ENCODE assay signal across 15 cellular contexts in genomic region chr1:237444120-237444790, GRCh38.
"Had no signal": no experiment of that assay in that cellular context is flagged by ENCODE, and none has a peak within 500 bp of the region (broad histone marks: within the 10 kb centered on the region; RNA-seq: fewer than 3 reads in every experiment).

No MANE protein-coding gene starts in this region.

- H3K27ac ChIP-seq: prostate gland, upper lobe of right lung, VCaP had no signal

- H3K27me3 ChIP-seq: heart left ventricle, upper lobe of right lung had no signal

- H3K4me3 ChIP-seq: heart left ventricle, prostate gland, upper lobe of right lung had no signal

- DNase-seq: activated CD8-positive, alpha-beta memory T cell treated with anti-CD3 and anti-CD28 coated beads, Interleukin-2, amount 50 U/mL, for 4 hours; activated CD8-positive, alpha-beta T cell treated with anti-CD3 and anti-CD28 coated beads for 36 hours; activated gamma-delta T cell treated with Interleukin-2 at 50 U/mL for 16 hours; activated naive CD8-positive, alpha-beta T cell treated with anti-CD3 and anti-CD28 coated beads for 36 hours; activated T-cell treated with anti-CD3 and anti-CD28 coated beads, Interleukin-2, amount 50 U/mL, for 72 hours; heart left ventricle; nephron progenitor cell; stimulated activated CD4-positive, alpha-beta T cell treated with anti-CD3 and anti-CD28 coated beads, Interleukin-4, amount 100 ng/mL, for 1 hour; stimulated activated CD8-positive, alpha-beta memory T cell treated with anti-CD3 and anti-CD28 coated beads, Interleukin-4, amount 100 ng/mL, for 48 hours; stimulated activated naive CD8-positive, alpha-beta T cell treated with anti-CD3 and anti-CD28 coated beads, Interleukin-15, Interleukin-2, amounts not matched to agents 100 U/mL and 50 U/mL, for 24 hours; upper lobe of right lung had no signal

- ATAC-seq: activated CD8-positive, alpha-beta T cell treated with anti-CD3 and anti-CD28 coated beads for 36 hours; activated T-cell treated with anti-CD3 and anti-CD28 coated beads, Interleukin-2, amount 50 U/mL, for 72 hours; stimulated activated naive CD8-positive, alpha-beta T cell treated with anti-CD3 and anti-CD28 coated beads, Interleukin-15, Interleukin-2, amounts not matched to agents 100 U/mL and 50 U/mL, for 24 hours; upper lobe of right lung had no signal

- H3K9me3 ChIP-seq: heart left ventricle, prostate gland, upper lobe of right lung had no signal

- H3K4me1 ChIP-seq: prostate gland, upper lobe of right lung had no signal

- H3K36me3 ChIP-seq: prostate gland, upper lobe of right lung had no signal

- FAIRE-seq: endothelial cell of umbilical vein, frontal cortex had no signal
